ENCODE assay signal across 27 cellular contexts in genomic region chr4:119240128-119240527, GRCh38. TPM values are rescaled to one million over a fixed set of nuclear protein-coding genes. Genes with fewer than 3 reads are reported as not detected.
DNase-seq lines count a peak whose midpoint lies in the region; ATAC-seq, FAIRE-seq and TF ChIP-seq lines count a peak whose summit lies in the region.
"Had no signal": no experiment of that assay in that cellular context is flagged by ENCODE, and none has a peak within 500 bp of the region (broad histone marks: within the 10 kb centered on the region; RNA-seq: fewer than 3 reads in every experiment).

No MANE protein-coding gene starts in this region.

- H3K9ac ChIP-seq in OCI-LY3 (ENCODE audit: low read length) (no peak overlapping the region), K562 (ENCODE audit: insufficient read depth in 1 of 2, low read depth in 2 of 2, low read length in 2 of 2) (no peak overlapping the region), neural progenitor cell (no peak overlapping the region)
- H3K9ac ChIP-seq: BLaER1 treated with 17β-estradiol and CSF1 and Interleukin-3, amounts not matched to agents 10 nM and 100 nM had no signal

- no peak for TF ChIP-seq POLR2A in K562 (conservative IDR thresholded peaks at IDR 0.05)

- H3K27ac Mint-ChIP-seq in neural progenitor cell: no peak overlapping the region
- H3K27ac Mint-ChIP-seq: CD14-positive monocyte; CD4-positive, alpha-beta T cell; GM23338 had no signal

- POLR2A ChIA-PET in K562 (lab: Yijun Ruan, JAX): interaction anchor here (1.1 to 1.3 kb wide), 2 partner anchors 20 to 27 kb away, joined by 3 read pairs; partner anchors contain the start of gene USP53

- no peak for TF ChIP-seq RAD21 in K562 (CRISPR knock-in tag; conservative IDR thresholded peaks at IDR 0.05 in 1 of 2, IDR thresholded peaks at IDR 0.05 in 1 of 2)

- intact Hi-C loops in K562 (cut with micrococcal nuclease): no loop called here

- peaks cover 4% of the 10 kb centered on the region for H3K36me3 Mint-ChIP-seq in neural progenitor cell

- H3K9me3 Mint-ChIP-seq in neural progenitor cell: no peaks in the 10 kb centered on the region
- H3K9me3 Mint-ChIP-seq: CD14-positive monocyte; CD4-positive, alpha-beta T cell; CD8-positive, alpha-beta memory T cell; GM23338; H9; HFFc6 had no signal

- TF ChIP-seq CTCF in OCI-LY3 (IDR thresholded peaks at IDR 0.05; ENCODE audit: low read depth, low read length): no peak
- TF ChIP-seq CTCF in K562 (IDR thresholded peaks at IDR 0.05 in 2 of 3, conservative IDR thresholded peaks at IDR 0.05 in 1 of 3; ENCODE audit: insufficient read depth in 2 of 3, low read depth in 1 of 3, low read length in 3 of 3): no peak
- TF ChIP-seq CTCF in neural progenitor cell (IDR thresholded peaks at IDR 0.05): no peak

- no peak for DNase-seq in K562 (ENCODE audit: extremely low read depth in 1 of 4, low spot score in 3 of 4)
- peak; percentile 3 for DNase-seq in neural progenitor cell (ENCODE audit: low spot score)
- no peak for DNase-seq in NAMALWA (ENCODE audit: low spot score)
- no peak for DNase-seq in effector CD4-positive, alpha-beta T cell
- no peak for DNase-seq in NCI-H524 treated with DMSO at 0.1 percent for 48 hours (lab: John Stamatoyannopoulos, UW)
- DNase-seq: 8988T; ACHN; AML-193; BE2C; CD4-positive, alpha-beta T cell; CD8-positive, alpha-beta memory T cell; DMS 273 treated with DMSO at 0.1 percent for 48 hours; DMS79; EL; GDM1; H9; HFFc6 had no signal

- H3K79me2 ChIP-seq in OCI-LY3 (ENCODE audit: low read length) (no peaks in the 10 kb centered on the region; the same call in none of the 2 replicates), K562 (ENCODE audit: control insufficient read depth, insufficient read depth, low read length) (no peaks in the 10 kb centered on the region), neural progenitor cell (ENCODE audit: low read depth) (no peaks in the 10 kb centered on the region)

- peak; percentile 6 for FAIRE-seq in K562 (lab: Jason Lieb, UNC)
- FAIRE-seq: A549, D721Med, GM12878, GM19239 had no signal

- no TSS peak for BruUV-seq in K562 (replicated peaks; lab: Mats Ljungman, UMichigan)

- no peak for ATAC-seq in K562
- ATAC-seq in GM19397 (IDR thresholded peaks at IDR 0.05; ENCODE audit: unreplicated experiment): no peak
- ATAC-seq: A549, GM12878, GM23338, HCT116 had no signal

- no peaks in the 10 kb centered on the region for H3F3A ChIP-seq in neural progenitor cell (ENCODE audit: low read depth)

- H3K27me3 Mint-ChIP-seq in neural progenitor cell (ENCODE audit: insufficient read depth, low read depth): no peaks in the 10 kb centered on the region
- H3K27me3 Mint-ChIP-seq: CD4-positive, alpha-beta T cell; CD8-positive, alpha-beta memory T cell had no signal

- H3K4me2 ChIP-seq in OCI-LY3 (ENCODE audit: low read length) (peak overlapping the region; percentile 35; the same call in 1 of the 2 replicates), K562 (ENCODE audit: insufficient read depth, low read length) (no peak overlapping the region), neural progenitor cell (no peak overlapping the region)
- H3K4me2 ChIP-seq: A549; BLaER1 treated with 17β-estradiol and CSF1 and Interleukin-3, amounts not matched to agents 10 nM and 100 nM; GM23338 had no signal

- H3K4me3 Mint-ChIP-seq in neural progenitor cell: no peak overlapping the region
- H3K4me3 Mint-ChIP-seq: CD14-positive monocyte; CD4-positive, alpha-beta T cell; CD8-positive, alpha-beta memory T cell; GM23338; H9; HFFc6 had no signal

- TF ChIP-seq EP300 in K562 (IDR thresholded peaks at IDR 0.05; ENCODE audit: low read length): no peak

- H3K9me3 ChIP-seq in OCI-LY3 (ENCODE audit: insufficient read depth, low read length): no peaks in the 10 kb centered on the region
- H3K9me3 ChIP-seq in K562 (replicated peaks; ENCODE audit: control insufficient read depth, insufficient read depth, low read depth, low read length): no peaks in the 10 kb centered on the region
- no peaks in the 10 kb centered on the region for H3K9me3 ChIP-seq in neural progenitor cell (ENCODE audit: low read depth)
- H3K9me3 ChIP-seq: A549, BE2C had no signal

- H2AFZ ChIP-seq in OCI-LY3 (ENCODE audit: low read depth, low read length) (no peak overlapping the region), K562 (ENCODE audit: low read depth, low read length) (no peak overlapping the region), neural progenitor cell (replicated peaks) (no peak overlapping the region)
- H2AFZ ChIP-seq: GM23338 had no signal

- no peak overlapping the region for H3K27ac ChIP-seq in OCI-LY3 (ENCODE audit: low read length)
- no peak overlapping the region for H3K27ac ChIP-seq in K562 (ENCODE audit: extremely low read depth, low read depth, low read length)
- no peak overlapping the region for H3K27ac ChIP-seq in neural progenitor cell
- H3K27ac ChIP-seq: A549; BLaER1 treated with 17β-estradiol and CSF1 and Interleukin-3, amounts not matched to agents 10 nM and 100 nM had no signal

- H3K9me1 ChIP-seq in K562 (ENCODE audit: control insufficient read depth, insufficient read depth, low read length): no peaks in the 10 kb centered on the region

- peaks cover 7% of the 10 kb centered on the region for H3K4me1 Mint-ChIP-seq in neural progenitor cell

- H3K27me3 ChIP-seq in OCI-LY3 (ENCODE audit: low read depth, low read length): no peaks in the 10 kb centered on the region
- H3K27me3 ChIP-seq in K562 (ENCODE audit: control insufficient read depth in 2 of 2, insufficient read depth in 2 of 2, low read length in 2 of 2): no peaks in the 10 kb centered on the region
- no peaks in the 10 kb centered on the region for H3K27me3 ChIP-seq in neural progenitor cell
- H3K27me3 ChIP-seq: BE2C; BLaER1 treated with 17β-estradiol and CSF1 and Interleukin-3, amounts not matched to agents 10 nM and 100 nM had no signal

- H3K4me3 ChIP-seq in OCI-LY3 (ENCODE audit: low read length) (no peak overlapping the region), K562 (no peak overlapping the region), neural progenitor cell (no peak overlapping the region)
- H3K4me3 ChIP-seq: A549; BLaER1 treated with 17β-estradiol and CSF1 and Interleukin-3, amounts not matched to agents 10 nM and 100 nM; GM12878; GM23338 had no signal

- H3K4me1 ChIP-seq in OCI-LY3 (ENCODE audit: low read length) (peaks cover 69% of the 10 kb centered on the region), K562 (replicated peaks in 1 of 2; ENCODE audit: control insufficient read depth in 2 of 2, insufficient read depth in 2 of 2, low read length in 2 of 2) (peaks cover 0 to 5% of the 10 kb centered on the region in 2 experiments; a peak in 2 of 5 replicates), neural progenitor cell (peaks cover 19% of the 10 kb centered on the region)

- in situ Hi-C loops in K562 (cut with MboI): no loop called here

- WGBS in K562 (ENCODE audit: insufficient coverage, low coverage, missing lambda C conversion rate): 94% methylated on average over 1 of the region's 1 CpG

- CTCF ChIA-PET in K562 (lab: Yijun Ruan, JAX; ENCODE audit: low intra/inter-chr PET ratio): no interaction called here

- H4K20me1 ChIP-seq in OCI-LY3 (ENCODE audit: insufficient read depth, low read length) (no peaks in the 10 kb centered on the region), K562 (replicated peaks; ENCODE audit: control insufficient read depth, insufficient read depth, low read length) (no peaks in the 10 kb centered on the region), neural progenitor cell (ENCODE audit: low read depth) (no peaks in the 10 kb centered on the region)
- H4K20me1 ChIP-seq: BLaER1 treated with 17β-estradiol and CSF1 and Interleukin-3, amounts not matched to agents 10 nM and 100 nM had no signal

- H3K36me3 ChIP-seq in OCI-LY3 (replicated peaks; ENCODE audit: low read depth, low read length) (peaks cover 9% of the 10 kb centered on the region), K562 (ENCODE audit: control insufficient read depth, insufficient read depth, low read length) (peaks cover 5% of the 10 kb centered on the region; the same call in 1 of the 3 replicates), neural progenitor cell (no peaks in the 10 kb centered on the region)
- H3K36me3 ChIP-seq: BE2C had no signal

TF ChIP-seq in K562, 482 proteins besides CTCF, POLR2A, EP300 and RAD21 (continues in another document):
- no peak for TF ChIP-seq RAD51 (IDR thresholded peaks at IDR 0.05; ENCODE audit: borderline replicate concordance, low read depth)

RNA-seq across cellular contexts. Expression of gene USP53, which starts 27.6 kb away (rescaled TPM):
- 5.2 and 25.9 TPM in 2 replicates for total RNA-seq in K562 (2011; cell fraction: chromatin; rRNA removed; ENCODE audit: low replicate concordance)
- 2.8 and 4.7 TPM in 2 replicates for total RNA-seq in K562 (2011; cell fraction: nucleolus; rRNA removed)
- 9.2 and 25.1 TPM in 2 replicates for total RNA-seq in K562 (2011; cell fraction: nucleoplasm; rRNA removed)
- total RNA-seq in K562 (2014; rRNA removed) (7.9 and 8.1 TPM in 2 replicates), K562 (2014; rRNA removed; fragmentation: Illumina TruSeq; extraction: Trizol) (8.8 and 10.1 TPM in 2 replicates), K562 (2015; rRNA removed; fragmentation: Illumina TruSeq; extraction: Trizol) (9.3 and 9.6 TPM in 2 replicates), K562 (2021) (7.4 and 9.4 TPM in 2 replicates), neural progenitor cell (ENCODE audit: low replicate concordance) (14.6 and 38.7 TPM in 2 replicates)
- polyA plus RNA-seq in K562 (2011; rRNA removed) (7.4 and 9.1 TPM in 2 replicates), K562 (2014; fragmentation: Illumina TruSeq; extraction: Trizol) (6.4 and 8.3 TPM in 2 replicates), K562 (2014; fragmentation: Nextera tagmentation; extraction: Ambion mirVana) (1 to 10 TPM; 2.9 TPM), K562 (2014; rRNA removed) (5.3 and 7.6 TPM in 2 replicates)
- polyA plus RNA-seq in K562 (2011; cell fraction: cytosol; rRNA removed): 1.2 and 2.9 TPM in 2 replicates
- 5.7 and 7.6 TPM in 2 replicates for polyA plus RNA-seq in K562 (2011; cell fraction: nucleus; rRNA removed)
- polyA plus RNA-seq in K562 (2012): 4.8 and 6.3 TPM in 2 replicates
- 15.8 and 20.2 TPM in 2 replicates for polyA minus RNA-seq in K562 (2011; rRNA and poly(A)+ RNA removed)
- 3.1 and 6.7 TPM in 2 replicates for polyA minus RNA-seq in K562 (2011; cell fraction: cytosol; rRNA and poly(A)+ RNA removed)
- polyA minus RNA-seq in K562 (2011; cell fraction: nucleus; rRNA and poly(A)+ RNA removed): 9.4 and 15.2 TPM in 2 replicates
